In the genomic region with DNA sequence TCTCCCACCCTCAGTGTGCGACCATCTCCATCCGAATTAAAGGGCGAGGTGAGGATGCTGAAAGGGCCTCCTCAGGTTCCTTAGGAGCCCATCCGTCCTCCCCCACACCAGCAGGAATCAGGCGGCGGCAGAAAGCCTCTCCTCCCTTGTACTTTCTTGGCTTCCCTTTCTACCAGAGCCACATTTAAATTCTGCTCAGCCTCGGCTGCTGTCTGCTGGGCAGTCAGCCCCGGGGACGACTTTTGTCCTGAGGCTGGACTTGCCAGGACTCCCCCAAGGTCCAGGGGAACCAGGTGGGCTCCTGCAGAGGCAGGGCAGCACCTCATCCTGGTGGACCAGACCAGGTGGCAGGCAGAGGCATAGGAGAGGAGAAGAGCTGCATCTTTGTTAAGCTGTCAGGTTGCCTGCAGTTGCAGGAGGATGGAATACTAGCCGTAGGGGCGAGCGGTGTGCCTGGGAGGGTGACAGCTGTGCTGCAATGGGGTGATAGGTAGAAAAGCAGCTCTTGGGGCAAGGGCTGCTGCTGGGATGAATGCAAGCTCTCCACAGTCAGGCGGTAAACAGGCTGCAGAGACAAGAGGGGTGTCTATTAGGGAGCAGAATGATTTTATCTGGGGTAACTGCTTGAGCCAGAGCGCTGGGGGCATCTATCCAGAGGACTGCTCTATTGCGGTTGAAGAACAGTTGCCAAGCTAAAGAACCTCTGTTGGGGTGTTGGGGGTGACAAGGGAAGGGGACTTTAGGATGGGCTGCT, we compare ENCODE assay signal across 1 cellular context.
TF ChIP-seq lines count a peak whose summit lies in the region.

No MANE protein-coding gene starts in this region.

TF ChIP-seq in A549, 52 proteins besides CTCF, POLR2A, EP300 and RAD21 (continued from another document):
- no peak for TF ChIP-seq JUN (IDR thresholded peaks at IDR 0.05)
